Comparison of ENCODE assay signal across 9 cellular contexts in the genomic region with DNA sequence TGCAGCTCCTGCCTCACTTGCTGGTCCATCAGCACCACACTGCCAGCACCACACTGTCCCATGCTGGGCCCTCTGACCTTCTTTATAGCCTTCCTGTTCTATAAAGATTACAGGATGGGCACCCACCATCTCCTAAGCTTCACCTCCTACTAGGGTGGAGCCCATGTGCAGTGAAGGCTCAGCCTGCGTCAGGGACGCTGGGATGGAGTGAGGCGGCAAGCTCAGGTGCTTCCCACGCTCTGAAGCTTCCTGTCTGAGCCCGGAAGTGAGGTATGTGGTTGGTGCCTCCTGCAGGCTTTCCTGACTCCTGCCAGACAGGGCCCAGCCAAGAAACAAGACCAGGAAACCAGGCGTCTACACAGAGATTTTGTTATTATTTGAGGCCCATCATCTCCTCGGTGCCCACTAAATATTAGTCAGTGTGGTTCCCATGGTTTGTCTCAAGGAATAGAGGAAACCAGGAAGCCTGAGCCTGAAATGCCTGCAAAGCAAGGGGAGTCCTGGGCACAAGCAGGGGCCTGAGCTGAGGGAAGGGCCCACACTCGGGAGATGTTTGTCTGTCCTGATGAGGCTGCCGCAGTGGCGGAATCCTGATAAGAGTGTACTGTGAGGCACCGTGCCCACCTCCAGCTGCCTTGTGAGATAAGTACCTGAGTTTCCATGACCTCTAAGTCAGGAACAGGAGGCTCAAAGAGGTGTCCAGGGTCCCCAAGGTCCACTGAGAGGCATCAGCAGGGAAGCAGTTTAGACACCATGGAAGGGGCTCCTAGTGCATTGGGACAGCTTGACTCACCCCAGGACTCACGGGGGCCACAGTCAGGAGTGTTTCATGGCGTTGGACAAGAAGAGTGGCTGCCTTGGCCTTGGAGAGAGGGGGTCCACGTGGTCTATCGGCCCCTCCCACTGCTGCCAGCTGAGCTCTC. TPM values are rescaled to one million over a fixed set of nuclear protein-coding genes. Genes with fewer than 3 reads are reported as not detected.
DNase-seq lines count a peak whose midpoint lies in the region; ATAC-seq and TF ChIP-seq lines count a peak whose summit lies in the region.
"Had no signal": no experiment of that assay in that cellular context is flagged by ENCODE, and none has a peak within 500 bp of the region (broad histone marks: within the 10 kb centered on the region; RNA-seq: fewer than 3 reads in every experiment).

No MANE protein-coding gene starts in this region.

- H3K9me3 ChIP-seq in mucosa of descending colon (no peaks in the 10 kb centered on the region), right atrium auricular region (no peaks in the 10 kb centered on the region)
- H3K9me3 ChIP-seq: tibial artery had no signal

- no peaks in the 10 kb centered on the region for H3K36me3 Mint-ChIP-seq in activated T-helper 17 cell treated with anti-CD3 and anti-CD28 coated beads, Interleukin-2, amount 50 U/mL, for 72 hours (ENCODE audit: low read depth)

- H3K4me3 Mint-ChIP-seq in activated T-helper 17 cell treated with anti-CD3 and anti-CD28 coated beads, Interleukin-2, amount 50 U/mL, for 72 hours: peak overlapping the region; percentile 83

- H3K36me3 ChIP-seq in mucosa of descending colon (ENCODE audit: low read depth) (no peaks in the 10 kb centered on the region), right atrium auricular region (no peaks in the 10 kb centered on the region)

- H3K27ac ChIP-seq in substantia nigra (ENCODE audit: low read depth, low read length, poor library complexity, severe bottlenecking): peak overlapping the region; percentile 100
- H3K27ac ChIP-seq in coronary artery: no peak overlapping the region
- no peak overlapping the region for H3K27ac ChIP-seq in right atrium auricular region
- H3K27ac ChIP-seq: tibial artery had no signal

- H3K4me1 ChIP-seq in mucosa of descending colon (ENCODE audit: low read depth) (no peaks in the 10 kb centered on the region), right atrium auricular region (no peaks in the 10 kb centered on the region)
- H3K4me1 ChIP-seq: tibial artery had no signal

- peak overlapping the region; percentile 99 for H3K27ac Mint-ChIP-seq in activated T-helper 17 cell treated with anti-CD3 and anti-CD28 coated beads, Interleukin-2, amount 50 U/mL, for 72 hours

- no peaks in the 10 kb centered on the region for H3K27me3 Mint-ChIP-seq in activated T-helper 17 cell treated with anti-CD3 and anti-CD28 coated beads, Interleukin-2, amount 50 U/mL, for 72 hours

- H3K4me1 Mint-ChIP-seq in activated T-helper 17 cell treated with anti-CD3 and anti-CD28 coated beads, Interleukin-2, amount 50 U/mL, for 72 hours: peaks cover 8% of the 10 kb centered on the region

- peaks cover 6% of the 10 kb centered on the region for H3K9me3 Mint-ChIP-seq in activated T-helper 17 cell treated with anti-CD3 and anti-CD28 coated beads, Interleukin-2, amount 50 U/mL, for 72 hours

- ATAC-seq in activated T-helper 17 cell treated with anti-CD3 and anti-CD28 coated beads, Interleukin-2, amount 50 U/mL, for 72 hours (replicated peaks): peak; percentile 96
- ATAC-seq in mucosa of descending colon: peak; percentile 47

- intact Hi-C loops in mucosa of descending colon (cut with DNase I, micrococcal nuclease): loop anchor here in 1 of 2 donors (10.0 kb wide), 1 partner anchor 155 kb away; no protein-coding TSS in a partner anchor

- TF ChIP-seq CTCF in mucosa of descending colon (IDR thresholded peaks at IDR 0.05) (no peak), coronary artery (IDR thresholded peaks at IDR 0.05) (no peak), right atrium auricular region (IDR thresholded peaks at IDR 0.05) (no peak)

- H3K4me3 ChIP-seq in mucosa of descending colon: no peak overlapping the region
- H3K4me3 ChIP-seq in coronary artery: no peak overlapping the region
- no peak overlapping the region for H3K4me3 ChIP-seq in right atrium auricular region
- H3K4me3 ChIP-seq: tibial artery had no signal

- no peaks in the 10 kb centered on the region for H3K27me3 ChIP-seq in right atrium auricular region
- H3K27me3 ChIP-seq: tibial artery had no signal

- DNase-seq in T-helper 2 cell (peak in 4 of 5 experiments; percentile 17 to 72 (median 50)), mucosa of descending colon (no peak), substantia nigra (lab: John Stamatoyannopoulos, UW) (no peak), coronary artery (ENCODE audit: low spot score) (no peak), right atrium auricular region (ENCODE audit: low spot score) (no peak), NCI-H748 (lab: John Stamatoyannopoulos, UW; ENCODE audit: unreplicated experiment) (no peak)
- DNase-seq: NCI-H2081, tibial artery had no signal

RNA-seq across cellular contexts. Expression of a gene that starts 22.0 kb away (rescaled TPM):
- not detected for total RNA-seq in activated T-helper 17 cell treated with anti-CD3 and anti-CD28 coated beads, Interleukin-2, amount 50 U/mL, for 72 hours
- total RNA-seq in mucosa of descending colon (under 1 TPM in 2 of 3 donors, not detected in 1; 0.54 to 0.58 TPM), right atrium auricular region (not detected)

RNA-seq across cellular contexts. Expression of a gene that starts 25.5 kb away (rescaled TPM):
- under 1 TPM; 0.61 to 0.80 TPM for total RNA-seq in activated T-helper 17 cell treated with anti-CD3 and anti-CD28 coated beads, Interleukin-2, amount 50 U/mL, for 72 hours
- total RNA-seq in mucosa of descending colon: 1 to 10 TPM; 1.0 to 6.4 (median 1.2) TPM
- total RNA-seq in right atrium auricular region: 1 to 10 TPM in 1 of 2 donors, under 1 TPM in 1; 0.59 to 2.0 TPM

RNA-seq across cellular contexts. Expression of a gene that starts 49.4 kb away (rescaled TPM):
- total RNA-seq in activated T-helper 17 cell treated with anti-CD3 and anti-CD28 coated beads, Interleukin-2, amount 50 U/mL, for 72 hours: 1 to 10 TPM in 1 of 2 donors, under 1 TPM in 1; 0.37 to 2.0 TPM
- total RNA-seq in mucosa of descending colon: 10 to 100 TPM in 1 of 3 donors, 1 to 10 TPM in 1, under 1 TPM in 1; 0.96 to 25.1 (median 1.7) TPM
- 1 to 10 TPM; 1.9 to 3.2 TPM for total RNA-seq in right atrium auricular region

Comparison
In these comparisons a context has a peak if more than half of its experiments do, and no peak if none do; other contexts are left out.
1. DNase-seq: peak in T-helper 2 cell (4 of 5); none in mucosa of descending colon (0 of 3), substantia nigra (0 of 49), coronary artery (single experiment), right atrium auricular region (single experiment) and NCI-H748 (single experiment).